ENCODE assay signal across 6 cellular contexts in genomic region chr12:108269224-108269623, GRCh38.
"Had no signal": no experiment of that assay in that cellular context is flagged by ENCODE, and none has a peak within 500 bp of the region (broad histone marks: within the 10 kb centered on the region; RNA-seq: fewer than 3 reads in every experiment).

No MANE protein-coding gene starts in this region.

- H3K4me3 ChIP-seq: GM12878 had no signal

- FAIRE-seq: G401.6, GM12878, GM12891, GM19239 had no signal

- DNase-seq: GDM1, GF-D8 had no signal
